1 cellular context compared by ENCODE assay signal in the genomic region with DNA sequence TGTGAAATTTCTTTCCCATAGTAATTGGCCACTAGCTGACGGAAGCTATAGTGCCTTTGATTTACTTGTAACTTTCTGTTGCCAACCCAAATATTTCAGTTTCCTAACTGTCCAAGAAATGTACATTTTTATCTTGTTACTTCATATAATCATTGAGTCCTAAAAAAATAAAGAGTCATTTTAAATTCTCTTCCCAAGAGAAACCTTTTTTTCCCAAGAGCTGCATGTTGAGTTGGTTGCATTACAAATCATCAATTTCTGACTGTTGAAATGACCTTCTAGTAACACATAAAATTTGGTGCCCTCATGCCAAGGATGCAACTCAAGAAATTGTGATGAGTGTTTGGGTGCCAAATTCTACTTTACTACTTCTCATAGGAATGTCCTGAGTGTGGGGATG.
TF ChIP-seq lines count a peak whose summit lies in the region.

No MANE protein-coding gene starts in this region.

TF ChIP-seq in SK-N-SH treated with all-trans-retinoic acid at 6 μM for 48 hours, 23 proteins besides CTCF, POLR2A, EP300 and RAD21 (continued from another document):
- TF ChIP-seq PATZ1 (CRISPR knock-in tag; IDR thresholded peaks at IDR 0.05; ENCODE audit: borderline replicate concordance), result no peak
- TF ChIP-seq PPARA (CRISPR knock-in tag; IDR thresholded peaks at IDR 0.05; ENCODE audit: borderline replicate concordance), result no peak
- TF ChIP-seq ZFP30 (CRISPR knock-in tag; IDR thresholded peaks at IDR 0.05), result no peak
- TF ChIP-seq ZNF8 (CRISPR knock-in tag; IDR thresholded peaks at IDR 0.05), result no peak
- no peak for TF ChIP-seq ISL1 (CRISPR knock-in tag; IDR thresholded peaks at IDR 0.05)
- no peak; the same call in 1 of the 2 replicates for TF ChIP-seq POU6F1 (CRISPR knock-in tag; IDR thresholded peaks at IDR 0.05; ENCODE audit: borderline replicate concordance, low read depth)
TF ChIP-seq in SK-N-SH treated with all-trans-retinoic acid at 6 μM for 48 hours: peak in this region for 0.
